Comparison of ENCODE assay signal across 14 cellular contexts in genomic region chr1:21117159-21117953, GRCh38. TPM values are rescaled to one million over a fixed set of nuclear protein-coding genes. Genes with fewer than 3 reads are reported as not detected.
DNase-seq lines count a peak whose midpoint lies in the region; ATAC-seq and TF ChIP-seq lines count a peak whose summit lies in the region.
"Had no signal": no experiment of that assay in that cellular context is flagged by ENCODE, and none has a peak within 500 bp of the region (broad histone marks: within the 10 kb centered on the region; RNA-seq: fewer than 3 reads in every experiment).

No MANE protein-coding gene starts in this region.

- H2AFZ ChIP-seq in mammary epithelial cell (ENCODE audit: low read depth, low read length): no peak overlapping the region

- in situ Hi-C loops in mammary epithelial cell (cut with MboI; ENCODE audit: low sequenced_read_pairs in 2 of 2): no loop called here

- BruUV-seq in mammary epithelial cell (replicated peaks; lab: Mats Ljungman, UMichigan) (no TSS peak), MCF 10A (replicated peaks; lab: Mats Ljungman, UMichigan) (no TSS peak)

- ATAC-seq in left colon: peak; percentile 7
- ATAC-seq in HG02981 (IDR thresholded peaks at IDR 0.05; ENCODE audit: unreplicated experiment): no peak
- no peak for ATAC-seq in GM19455 (IDR thresholded peaks at IDR 0.05; ENCODE audit: unreplicated experiment)

- H3K4me1 ChIP-seq in mammary epithelial cell (ENCODE audit: insufficient read depth, low read length) (peaks cover 6% of the 10 kb centered on the region), adrenal gland (replicated peaks in 1 of 2) (peaks cover 5 to 41% of the 10 kb centered on the region in 2 donors)

- peaks cover 3% of the 10 kb centered on the region for H3K36me3 ChIP-seq in mammary epithelial cell (ENCODE audit: insufficient read depth, low read length)
- H3K36me3 ChIP-seq in adrenal gland (replicated peaks in 1 of 2): no peaks in the 10 kb centered on the region
- H3K36me3 ChIP-seq: suprapubic skin had no signal

- no peak overlapping the region for H3K27ac ChIP-seq in mammary epithelial cell (ENCODE audit: insufficient read depth, low read depth, low read length)
- peak overlapping the region; percentile 96 for H3K27ac ChIP-seq in angular gyrus (ENCODE audit: low read depth, low read length)
- H3K27ac ChIP-seq in adrenal gland: no peak overlapping the region
- H3K27ac ChIP-seq: suprapubic skin had no signal

- no peak overlapping the region for H3K4me3 ChIP-seq in mammary epithelial cell (replicated peaks in 1 of 3; ENCODE audit: insufficient read depth in 1 of 3, low read depth in 2 of 3, low read length in 3 of 3)
- no peak overlapping the region for H3K4me3 ChIP-seq in adrenal gland
- H3K4me3 ChIP-seq: MG63, suprapubic skin had no signal

- H3K4me1 Mint-ChIP-seq in MCF 10A (ENCODE audit: insufficient read depth, unreplicated experiment): no peaks in the 10 kb centered on the region
- H3K4me1 Mint-ChIP-seq in type B pancreatic cell (ENCODE audit: unreplicated experiment): peaks cover 16% of the 10 kb centered on the region
- H3K4me1 Mint-ChIP-seq: activated naive CD4-positive, alpha-beta T cell treated with anti-CD3 and anti-CD28 coated beads, Interleukin-2, amount 50 U/mL, for 24 hours had no signal

- H3K27me3 Mint-ChIP-seq in MCF 10A (ENCODE audit: insufficient read depth, unreplicated experiment) (no peaks in the 10 kb centered on the region), type B pancreatic cell (no peaks in the 10 kb centered on the region)
- H3K27me3 Mint-ChIP-seq: activated naive CD4-positive, alpha-beta T cell treated with anti-CD3 and anti-CD28 coated beads, Interleukin-2, amount 50 U/mL, for 24 hours had no signal

- peak overlapping the region; percentile 28 for H3K9ac ChIP-seq in mammary epithelial cell (ENCODE audit: insufficient read depth, low read length)

- POLR2A ChIA-PET in MCF 10A (lab: Yijun Ruan, JAX): interaction anchor here (1.7 to 2.3 kb wide), 3 partner anchors 9 to 27 kb away, joined by 5 to 8 read pairs (median 7); no protein-coding TSS in a partner anchor

- TF ChIP-seq POLR2A in adrenal gland (IDR thresholded peaks at IDR 0.05): no peak

- H3K4me2 ChIP-seq in mammary epithelial cell (ENCODE audit: insufficient read depth, low read depth, low read length): peak overlapping the region; percentile 35

- H3K27me3 ChIP-seq in mammary epithelial cell (ENCODE audit: insufficient read depth, low read length) (no peaks in the 10 kb centered on the region), adrenal gland (no peaks in the 10 kb centered on the region)
- H3K27me3 ChIP-seq: MG63, suprapubic skin had no signal

- TF ChIP-seq CTCF in mammary epithelial cell (conservative IDR thresholded peaks at IDR 0.05 in 1 of 2, IDR thresholded peaks at IDR 0.05 in 1 of 2; ENCODE audit: extremely low read depth in 1 of 2, insufficient read depth in 1 of 2, low read depth in 1 of 2, low read length in 2 of 2) (no peak), MCF 10A (IDR thresholded peaks at IDR 0.05; ENCODE audit: unreplicated experiment) (no peak), type B pancreatic cell (conservative IDR thresholded peaks at IDR 0.05) (no peak), adrenal gland (IDR thresholded peaks at IDR 0.05) (no peak)

- CTCF ChIA-PET in mammary epithelial cell (lab: Charles Lee; ENCODE audit: low non-redundant PET): no interaction called here
- CTCF ChIA-PET in MCF 10A (lab: Yijun Ruan, JAX): interaction anchor here (0.6 kb wide), 2 partner anchors 9 to 170 kb away, joined by 3 to 4 read pairs; no protein-coding TSS in a partner anchor

- H3K9me3 Mint-ChIP-seq in MCF 10A (ENCODE audit: unreplicated experiment) (no peaks in the 10 kb centered on the region), type B pancreatic cell (no peaks in the 10 kb centered on the region)
- H3K9me3 Mint-ChIP-seq: activated naive CD4-positive, alpha-beta T cell treated with anti-CD3 and anti-CD28 coated beads, Interleukin-2, amount 50 U/mL, for 24 hours; immature natural killer cell had no signal

- H3K27ac Mint-ChIP-seq in MCF 10A (ENCODE audit: low read depth, unreplicated experiment) (no peak overlapping the region), type B pancreatic cell (peak overlapping the region; percentile 53)
- H3K27ac Mint-ChIP-seq: activated naive CD4-positive, alpha-beta T cell treated with anti-CD3 and anti-CD28 coated beads, Interleukin-2, amount 50 U/mL, for 24 hours; immature natural killer cell had no signal

- no peak overlapping the region for H3K4me3 Mint-ChIP-seq in MCF 10A (ENCODE audit: unreplicated experiment)
- no peak overlapping the region for H3K4me3 Mint-ChIP-seq in type B pancreatic cell
- H3K4me3 Mint-ChIP-seq: activated naive CD4-positive, alpha-beta T cell treated with anti-CD3 and anti-CD28 coated beads, Interleukin-2, amount 50 U/mL, for 24 hours; immature natural killer cell had no signal

- DNase-seq in mammary epithelial cell: peak; percentile 50
- no peak for DNase-seq in MCF 10A (ENCODE audit: unreplicated experiment)
- DNase-seq in left colon: no peak
- no peak for DNase-seq in type B pancreatic cell (ENCODE audit: extremely low spot score, unreplicated experiment)
- DNase-seq in adrenal gland: no peak
- DNase-seq: Calu3, immature natural killer cell, MG63, NCI-H2227 treated with DMSO at 0.1 percent for 48 hours had no signal

- H3K9me3 ChIP-seq in mammary epithelial cell (replicated peaks; ENCODE audit: insufficient read depth, low read length) (no peaks in the 10 kb centered on the region), adrenal gland (replicated peaks in 1 of 3) (no peaks in the 10 kb centered on the region)
- H3K9me3 ChIP-seq: MG63, suprapubic skin had no signal

- H4K20me1 ChIP-seq in mammary epithelial cell (ENCODE audit: insufficient read depth, low read length): no peaks in the 10 kb centered on the region

- dilution Hi-C loops in mammary epithelial cell (cut with HindIII; ENCODE audit: low sequenced_read_pairs): no loop called here

- 14% methylated on average over 3 of the region's 3 CpGs for WGBS in mammary epithelial cell (ENCODE audit: low coverage, missing lambda C conversion rate)
- WGBS in adrenal gland, 4 donors: 69 to 78% (median 73%) methylated on average over 3 of the region's 3 CpGs

- intact Hi-C loops in mammary epithelial cell (cut with micrococcal nuclease) (no loop called here), MCF 10A (cut with micrococcal nuclease) (no loop called here), left colon (cut with DNase I, micrococcal nuclease) (no loop called here), adrenal gland (cut with DNase I) (no loop called here)

- H3K36me3 Mint-ChIP-seq in MCF 10A (ENCODE audit: insufficient read depth, unreplicated experiment) (peaks cover 12% of the 10 kb centered on the region), type B pancreatic cell (peaks cover 6% of the 10 kb centered on the region)

- H3K79me2 ChIP-seq in mammary epithelial cell (ENCODE audit: insufficient read depth, low read length): peaks cover 46% of the 10 kb centered on the region

RNA-seq across cellular contexts. Expression of gene EIF4G3, which starts 59.3 kb away (rescaled TPM):
- 10 to 100 TPM; 50.3 to 79.9 TPM for total RNA-seq in mammary epithelial cell
- 43.6 TPM for polyA plus RNA-seq in mammary epithelial cell
- 43.9 TPM for polyA minus RNA-seq in mammary epithelial cell
- total RNA-seq in MCF 10A (2022): 87.6 and 99.0 TPM in 2 replicates
- 10 to 100 TPM; 75.1 to 80.0 TPM for total RNA-seq in left colon
- total RNA-seq in type B pancreatic cell (ENCODE audit: low replicate concordance): 54.9 and 71.5 TPM in 2 replicates
- 10 to 100 TPM; 38.9 to 57.4 (median 52.3) TPM for total RNA-seq in adrenal gland
- 10 to 100 TPM; 30.7 to 58.7 (median 43.6) TPM for polyA plus RNA-seq in adrenal gland
